ENCODE assay signal across 1 cellular context in genomic region chr2:24123212-24124002, GRCh38.
TF ChIP-seq lines count a peak whose summit lies in the region.

TSS of gene FAM228B (plus strand) at chr2:24123469. CDS start at chr2:24124362, 893 bp downstream.
TSS of gene PFN4 (minus strand) at chr2:24123334. CDS start at chr2:24122535, 799 bp downstream.

TF ChIP-seq in K562, 482 proteins besides CTCF, POLR2A, EP300 and RAD21 (continued from another document and continues in another):
- no peak for TF ChIP-seq FOXP4 (CRISPR knock-in tag; IDR thresholded peaks at IDR 0.05; ENCODE audit: borderline replicate concordance)
- TF ChIP-seq ZNF23 (CRISPR knock-in tag; IDR thresholded peaks at IDR 0.05): no peak
- TF ChIP-seq ELK1 (CRISPR knock-in tag; IDR thresholded peaks at IDR 0.05): no peak
- no peak for TF ChIP-seq CSDE1 (IDR thresholded peaks at IDR 0.05)
- no peak for TF ChIP-seq RBM17 (IDR thresholded peaks at IDR 0.05; ENCODE audit: borderline replicate concordance, low read depth, low read length)
- TF ChIP-seq CGGBP1 (CRISPR knock-in tag; IDR thresholded peaks at IDR 0.05): no peak
- peak; percentile 98 for TF ChIP-seq POLR2G (IDR thresholded peaks at IDR 0.05; ENCODE audit: low read depth, low read length)
- no peak for TF ChIP-seq NEUROD1 (IDR thresholded peaks at IDR 0.05; ENCODE audit: borderline replicate concordance, low read depth, low read length, partially characterized antibody)
- TF ChIP-seq DLX4 (CRISPR knock-in tag; IDR thresholded peaks at IDR 0.05): no peak
- TF ChIP-seq RBM34 (IDR thresholded peaks at IDR 0.05; ENCODE audit: borderline replicate concordance, insufficient read depth, low read length): no peak
- no peak for TF ChIP-seq GTF2F1 (IDR thresholded peaks at IDR 0.05; ENCODE audit: low read depth, low read length)
- no peak for TF ChIP-seq HNRNPUL1 (IDR thresholded peaks at IDR 0.05; ENCODE audit: low read length)
- TF ChIP-seq RB1 (IDR thresholded peaks at IDR 0.05; ENCODE audit: low read depth): peak; percentile 68
- no peak for TF ChIP-seq ZNF830 (CRISPR knock-in tag; IDR thresholded peaks at IDR 0.05)
- no peak for TF ChIP-seq POLR3G (IDR thresholded peaks at IDR 0.05; ENCODE audit: extremely low read depth, insufficient read length, insufficient replicate concordance)
- peak; percentile 74 for TF ChIP-seq POLR2H (tag; IDR thresholded peaks at IDR 0.05; ENCODE audit: low read depth)
- no peak for TF ChIP-seq AFF1 (IDR thresholded peaks at IDR 0.05; ENCODE audit: low read depth in 1 of 2, partially characterized antibody in 2 of 2)
- no peak for TF ChIP-seq RNF219 (CRISPR knock-in tag; IDR thresholded peaks at IDR 0.05)
- no peak for TF ChIP-seq ZNF134 (CRISPR knock-in tag; conservative IDR thresholded peaks at IDR 0.05)
- TF ChIP-seq CTBP1 (IDR thresholded peaks at IDR 0.05; ENCODE audit: borderline replicate concordance): peak; percentile 97
- TF ChIP-seq MXI1 (IDR thresholded peaks at IDR 0.05; ENCODE audit: low read depth, low read length): no peak
- no peak for TF ChIP-seq JUNB (CRISPR knock-in tag; conservative IDR thresholded peaks at IDR 0.05)
- TF ChIP-seq SUPT5H (IDR thresholded peaks at IDR 0.05): peak; percentile 71; the same call in 1 of the 2 replicates
- TF ChIP-seq ZNF253 (CRISPR knock-in tag; conservative IDR thresholded peaks at IDR 0.05): no peak
- TF ChIP-seq KLF10 (CRISPR knock-in tag; IDR thresholded peaks at IDR 0.05): no peak
- TF ChIP-seq MCM5 (IDR thresholded peaks at IDR 0.05; ENCODE audit: low read depth): no peak
- no peak; the same call in none of the 2 replicates for TF ChIP-seq ZNF24 (IDR thresholded peaks at IDR 0.05)
- peak; percentile 43 to 89 for TF ChIP-seq MAZ (CRISPR knock-in tag; conservative IDR thresholded peaks at IDR 0.05 in 1 of 2, IDR thresholded peaks at IDR 0.05 in 1 of 2)
- TF ChIP-seq ZC3H8 (IDR thresholded peaks at IDR 0.05): no peak
- no peak for TF ChIP-seq ZKSCAN1 (IDR thresholded peaks at IDR 0.05; ENCODE audit: low read depth, low read length)
- no peak for TF ChIP-seq MXD1 (CRISPR knock-in tag; IDR thresholded peaks at IDR 0.05; ENCODE audit: borderline replicate concordance, poor library complexity, severe bottlenecking)
- no peak; a peak in 1 of 4 replicates for TF ChIP-seq KDM4B (IDR thresholded peaks at IDR 0.05; ENCODE audit: borderline replicate concordance in 2 of 2, low read depth in 1 of 2)
- TF ChIP-seq ZNF146 (CRISPR knock-in tag; IDR thresholded peaks at IDR 0.05; ENCODE audit: unreplicated experiment): no peak
- no peak for TF ChIP-seq HMG20A (CRISPR knock-in tag; conservative IDR thresholded peaks at IDR 0.05)
- TF ChIP-seq ZNF444 (CRISPR knock-in tag; IDR thresholded peaks at IDR 0.05): no peak
- TF ChIP-seq U2AF1 (optimal IDR thresholded peaks at IDR 0.05; ENCODE audit: low read depth, low read length): peak; percentile 81
- no peak for TF ChIP-seq SP1 (CRISPR knock-in tag; IDR thresholded peaks at IDR 0.05)
- TF ChIP-seq NRF1 (conservative IDR thresholded peaks at IDR 0.05 in 1 of 2, IDR thresholded peaks at IDR 0.05 in 1 of 2): peak; percentile 90 to 93
- peak; percentile 3; the same call in 1 of the 2 replicates for TF ChIP-seq MTA3 (IDR thresholded peaks at IDR 0.05; ENCODE audit: borderline replicate concordance)
- no peak for TF ChIP-seq SAFB2 (IDR thresholded peaks at IDR 0.05; ENCODE audit: borderline replicate concordance, low read depth, low read length, severe bottlenecking)
- no peak for TF ChIP-seq BCOR (IDR thresholded peaks at IDR 0.05)
- no peak for TF ChIP-seq NCOR1 (IDR thresholded peaks at IDR 0.05)
- no peak for TF ChIP-seq ZFP91 (CRISPR knock-in tag; IDR thresholded peaks at IDR 0.05)
- no peak for TF ChIP-seq ZBTB8A (IDR thresholded peaks at IDR 0.05; ENCODE audit: partially characterized antibody)
- TF ChIP-seq SMARCE1 (IDR thresholded peaks at IDR 0.05): no peak
- TF ChIP-seq HBP1 (CRISPR knock-in tag; IDR thresholded peaks at IDR 0.05): no peak
- TF ChIP-seq TEAD2 (tag; IDR thresholded peaks at IDR 0.05): no peak
- no peak for TF ChIP-seq ZBTB34 (CRISPR knock-in tag; IDR thresholded peaks at IDR 0.05)
- peak; percentile 35; the same call in 1 of the 2 replicates for TF ChIP-seq MBD2 (IDR thresholded peaks at IDR 0.05; ENCODE audit: borderline replicate concordance, low read depth)
- no peak; the same call in 1 of the 2 replicates for TF ChIP-seq TEAD4 (IDR thresholded peaks at IDR 0.05; ENCODE audit: low read length)
- TF ChIP-seq TEAD4 (CRISPR knock-in tag; IDR thresholded peaks at IDR 0.05; ENCODE audit: borderline replicate concordance): no peak
- peak; percentile 62 for TF ChIP-seq GMEB1 (CRISPR knock-in tag; IDR thresholded peaks at IDR 0.05)
- peak; percentile 69 for TF ChIP-seq FIP1L1 (IDR thresholded peaks at IDR 0.05; ENCODE audit: low read depth, low read length, poor library complexity, severe bottlenecking)
